In the genomic region with DNA sequence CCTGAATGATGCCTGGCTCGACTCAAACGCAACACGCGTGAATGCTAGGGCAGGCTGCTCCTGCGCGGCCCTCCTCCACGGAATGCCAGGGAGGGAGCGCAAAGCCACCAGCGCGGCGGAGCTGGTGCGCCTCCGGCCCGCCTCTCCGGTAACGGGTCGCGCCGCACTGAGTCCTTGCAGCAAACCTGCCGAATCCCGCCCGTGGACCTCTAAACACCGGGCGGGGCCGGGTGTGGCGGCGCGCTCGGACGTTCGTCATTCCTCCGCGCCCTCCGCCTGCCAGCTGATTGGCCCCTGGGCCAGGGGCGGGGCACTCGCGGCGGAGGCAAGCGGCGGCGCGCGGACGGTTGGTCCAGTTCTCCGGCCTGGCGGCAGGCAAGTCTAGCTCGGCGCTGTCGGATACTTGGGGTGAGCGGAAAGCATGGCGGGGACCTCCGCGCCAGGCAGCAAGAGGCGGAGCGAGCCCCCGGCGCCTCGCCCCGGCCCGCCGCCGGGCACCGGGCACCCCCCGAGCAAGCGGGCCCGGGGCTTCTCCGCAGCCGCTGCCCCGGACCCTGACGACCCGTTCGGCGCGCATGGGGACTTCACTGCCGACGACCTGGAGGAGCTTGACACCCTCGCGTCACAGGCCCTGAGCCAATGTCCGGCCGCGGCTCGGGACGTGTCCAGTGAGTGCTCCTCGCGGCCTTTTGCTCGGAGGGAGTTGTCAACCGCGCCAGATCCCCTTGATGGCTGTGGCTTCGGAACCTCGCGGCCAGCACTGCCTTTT, we compare ENCODE assay signal across 1 cellular context.
TF ChIP-seq lines count a peak whose summit lies in the region.

A gene (plus strand): TSS at position 313 of the 769 bp plus-strand sequence. CDS start 109 bp downstream, at position 422.

TF ChIP-seq in SK-N-SH treated with all-trans-retinoic acid at 6 μM for 48 hours, 23 proteins besides CTCF, POLR2A, EP300 and RAD21 (continued from another document):
- TF ChIP-seq, protein P1, sequence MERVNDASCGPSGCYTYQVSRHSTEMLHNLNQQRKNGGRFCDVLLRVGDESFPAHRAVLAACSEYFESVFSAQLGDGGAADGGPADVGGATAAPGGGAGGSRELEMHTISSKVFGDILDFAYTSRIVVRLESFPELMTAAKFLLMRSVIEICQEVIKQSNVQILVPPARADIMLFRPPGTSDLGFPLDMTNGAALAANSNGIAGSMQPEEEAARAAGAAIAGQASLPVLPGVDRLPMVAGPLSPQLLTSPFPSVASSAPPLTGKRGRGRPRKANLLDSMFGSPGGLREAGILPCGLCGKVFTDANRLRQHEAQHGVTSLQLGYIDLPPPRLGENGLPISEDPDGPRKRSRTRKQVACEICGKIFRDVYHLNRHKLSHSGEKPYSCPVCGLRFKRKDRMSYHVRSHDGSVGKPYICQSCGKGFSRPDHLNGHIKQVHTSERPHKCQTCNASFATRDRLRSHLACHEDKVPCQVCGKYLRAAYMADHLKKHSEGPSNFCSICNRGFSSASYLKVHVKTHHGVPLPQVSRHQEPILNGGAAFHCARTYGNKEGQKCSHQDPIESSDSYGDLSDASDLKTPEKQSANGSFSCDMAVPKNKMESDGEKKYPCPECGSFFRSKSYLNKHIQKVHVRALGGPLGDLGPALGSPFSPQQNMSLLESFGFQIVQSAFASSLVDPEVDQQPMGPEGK (CRISPR knock-in tag; IDR thresholded peaks at IDR 0.05; ENCODE audit: borderline replicate concordance): no peak
- TF ChIP-seq ESRRG (CRISPR knock-in tag; IDR thresholded peaks at IDR 0.05): no peak
- no peak for TF ChIP-seq OSR1 (CRISPR knock-in tag; IDR thresholded peaks at IDR 0.05)
- TF ChIP-seq ZNF8 (CRISPR knock-in tag; IDR thresholded peaks at IDR 0.05): no peak
- TF ChIP-seq, protein P2, sequence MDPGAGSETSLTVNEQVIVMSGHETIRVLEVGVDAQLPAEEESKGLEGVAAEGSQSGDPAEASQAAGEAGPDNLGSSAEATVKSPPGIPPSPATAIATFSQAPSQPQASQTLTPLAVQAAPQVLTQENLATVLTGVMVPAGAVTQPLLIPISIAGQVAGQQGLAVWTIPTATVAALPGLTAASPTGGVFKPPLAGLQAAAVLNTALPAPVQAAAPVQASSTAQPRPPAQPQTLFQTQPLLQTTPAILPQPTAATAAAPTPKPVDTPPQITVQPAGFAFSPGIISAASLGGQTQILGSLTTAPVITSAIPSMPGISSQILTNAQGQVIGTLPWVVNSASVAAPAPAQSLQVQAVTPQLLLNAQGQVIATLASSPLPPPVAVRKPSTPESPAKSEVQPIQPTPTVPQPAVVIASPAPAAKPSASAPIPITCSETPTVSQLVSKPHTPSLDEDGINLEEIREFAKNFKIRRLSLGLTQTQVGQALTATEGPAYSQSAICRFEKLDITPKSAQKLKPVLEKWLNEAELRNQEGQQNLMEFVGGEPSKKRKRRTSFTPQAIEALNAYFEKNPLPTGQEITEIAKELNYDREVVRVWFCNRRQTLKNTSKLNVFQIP (CRISPR knock-in tag; IDR thresholded peaks at IDR 0.05; ENCODE audit: borderline replicate concordance, low read depth): no peak
